37 cellular contexts compared by ENCODE assay signal in the genomic region with DNA sequence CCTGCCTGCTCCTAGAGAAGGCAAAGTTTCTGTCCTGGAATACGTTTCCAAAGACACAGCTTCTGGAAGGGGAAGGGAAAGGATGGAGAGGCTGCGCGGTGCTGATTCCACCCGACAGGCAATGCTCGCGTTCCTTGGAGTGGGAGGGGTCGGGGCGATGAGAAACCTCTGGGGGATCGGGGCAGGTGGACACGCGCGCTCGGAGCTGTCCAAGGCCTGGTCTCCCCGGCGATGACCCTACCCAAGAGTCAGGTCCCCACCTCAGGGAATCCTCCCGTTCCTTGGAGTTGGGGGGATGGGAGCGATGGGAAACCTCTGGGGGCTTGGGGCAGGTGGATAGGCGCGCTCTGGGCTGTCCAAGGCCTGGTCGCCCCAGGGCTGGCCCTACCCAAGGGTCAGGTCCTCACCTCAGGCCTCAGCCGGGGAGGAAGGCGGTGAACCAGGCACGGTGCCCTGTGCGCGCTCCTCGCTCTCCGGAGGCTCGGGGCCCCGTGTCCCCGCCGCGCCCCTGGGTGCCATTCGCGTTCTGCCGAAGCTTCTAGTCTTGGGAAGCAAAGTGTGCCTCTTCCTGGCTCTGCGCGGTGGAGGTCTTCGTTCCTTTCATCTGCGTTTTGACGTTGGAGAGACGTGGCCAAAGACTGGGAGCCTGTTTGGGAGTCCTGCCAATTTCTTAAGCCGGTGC. TPM values are rescaled to one million over a fixed set of nuclear protein-coding genes. Genes with fewer than 3 reads are reported as not detected.
A peak's percentile ranks its signal among the peaks of the same experiment; 100 is the strongest.
DNase-seq lines count a peak whose midpoint lies in the region; ATAC-seq and TF ChIP-seq lines count a peak whose summit lies in the region.
"Had no signal": no experiment of that assay in that cellular context is flagged by ENCODE, and none has a peak within 500 bp of the region (broad histone marks: within the 10 kb centered on the region; RNA-seq: fewer than 3 reads in every experiment).

No MANE protein-coding gene starts in this region.

- peak; percentile 41 for DNase-seq in activated CD4-positive, alpha-beta T cell treated with anti-CD3 and anti-CD28 coated beads, Interleukin-2, amount 10 ng/mL, durations not matched to agents 24 days and 14 days
- no peak for DNase-seq in activated CD4-positive, alpha-beta T cell treated with anti-CD3 and anti-CD28 coated beads for 36 hours
- DNase-seq in WTC11 (ENCODE audit: low spot score) (peak; percentile 26), lower leg skin (ENCODE audit: low spot score in 2 of 2) (peak; percentile 4 to 79), upper lobe of right lung (no peak), testis (no peak), NCI-H526 treated with DMSO at 0.1 percent for 48 hours (lab: John Stamatoyannopoulos, UW) (no peak), MCF 10A (ENCODE audit: unreplicated experiment) (no peak)
- DNase-seq: 8988T; activated CD4-positive, alpha-beta T cell treated with anti-CD3 and anti-CD28 coated beads, Interleukin-2, amount 50 U/mL, for 48 hours; activated CD4-positive, CD25-positive, alpha-beta regulatory T cell; activated naive CD4-positive, alpha-beta T cell treated with anti-CD3 and anti-CD28 coated beads for 36 hours; caudate nucleus; cortex of kidney; effector memory CD8-positive, alpha-beta T cell; IMR-90; MV-4-11; natural killer cell; NCI-H1436 treated with DMSO at 0.1 percent for 48 hours; NCI-H345; NCI-H82; retina; small intestine; stimulated activated naive B cell treated with anti-CD40 and anti-IgM and Interleukin-4, amounts not matched to agents 10 μg/mL and 1 μg/mL and 100 μg/mL, for 72 hours; substantia nigra had no signal

- no peak overlapping the region for H3K4me3 ChIP-seq in lower leg skin (ENCODE audit: low read depth, poor library complexity, severe bottlenecking)
- H3K4me3 ChIP-seq in upper lobe of right lung: no peak overlapping the region
- no peak overlapping the region for H3K4me3 ChIP-seq in testis
- H3K4me3 ChIP-seq: HAP-1, pancreas had no signal

- TF ChIP-seq POLR2A in lower leg skin (IDR thresholded peaks at IDR 0.05) (no peak), testis (IDR thresholded peaks at IDR 0.05) (no peak)

- peaks cover 3% of the 10 kb centered on the region for H3K4me1 Mint-ChIP-seq in activated CD4-positive, alpha-beta T cell treated with anti-CD3 and anti-CD28 coated beads, Interleukin-2, amount 10 ng/mL, durations not matched to agents 24 days and 14 days
- H3K4me1 Mint-ChIP-seq in activated CD4-positive, alpha-beta T cell treated with anti-CD3 and anti-CD28 coated beads for 36 hours: peaks cover 12% of the 10 kb centered on the region
- peaks cover 44% of the 10 kb centered on the region for H3K4me1 Mint-ChIP-seq in WTC11
- H3K4me1 Mint-ChIP-seq in MCF 10A (ENCODE audit: insufficient read depth, unreplicated experiment): no peaks in the 10 kb centered on the region
- H3K4me1 Mint-ChIP-seq: CD14-positive monocyte had no signal

- H3K27ac ChIP-seq in upper lobe of right lung: no peak overlapping the region
- no peak overlapping the region for H3K27ac ChIP-seq in testis
- H3K27ac ChIP-seq: pancreas, RWPE1 had no signal

- TF ChIP-seq CTCF in WTC11 (IDR thresholded peaks at IDR 0.05) (no peak), lower leg skin (IDR thresholded peaks at IDR 0.05) (no peak), upper lobe of right lung (IDR thresholded peaks at IDR 0.05) (no peak), testis (IDR thresholded peaks at IDR 0.05) (no peak), MCF 10A (IDR thresholded peaks at IDR 0.05; ENCODE audit: unreplicated experiment) (no peak)

- no peaks in the 10 kb centered on the region for H3K36me3 ChIP-seq in upper lobe of right lung
- H3K36me3 ChIP-seq in testis (ENCODE audit: low read depth, missing control alignments): no peaks in the 10 kb centered on the region
- H3K36me3 ChIP-seq: HAP-1, pancreas had no signal

- no TSS peak for BruUV-seq in MCF 10A (replicated peaks; lab: Mats Ljungman, UMichigan)

- intact Hi-C loops in activated CD4-positive, alpha-beta T cell treated with anti-CD3 and anti-CD28 coated beads, Interleukin-2, amount 10 ng/mL, durations not matched to agents 24 days and 14 days (cut with micrococcal nuclease): no loop called here
- intact Hi-C loops in activated CD4-positive, alpha-beta T cell treated with anti-CD3 and anti-CD28 coated beads for 36 hours (cut with DNase I, micrococcal nuclease): no loop called here
- intact Hi-C loops in lower leg skin (cut with DNase I; ENCODE audit: low total_unique reads) (no loop called here), upper lobe of right lung (cut with DNase I) (no loop called here), testis (cut with DNase I; ENCODE audit: low total_unique reads) (no loop called here), MCF 10A (cut with micrococcal nuclease) (no loop called here)

- H3K27me3 ChIP-seq in upper lobe of right lung (peaks cover 44% of the 10 kb centered on the region), testis (no peaks in the 10 kb centered on the region)

- POLR2A ChIA-PET in activated CD4-positive, alpha-beta T cell treated with anti-CD3 and anti-CD28 coated beads for 36 hours (lab: Charles Lee): no interaction called here
- POLR2A ChIA-PET in WTC11 (lab: Charles Lee): no interaction called here
- POLR2A ChIA-PET in MCF 10A (lab: Yijun Ruan, JAX): no interaction called here

- H3K9me3 ChIP-seq in upper lobe of right lung: no peaks in the 10 kb centered on the region
- H3K9me3 ChIP-seq in testis: no peaks in the 10 kb centered on the region
- H3K9me3 ChIP-seq: HAP-1, pancreas had no signal

- no peaks in the 10 kb centered on the region for H3K36me3 Mint-ChIP-seq in activated CD4-positive, alpha-beta T cell treated with anti-CD3 and anti-CD28 coated beads, Interleukin-2, amount 10 ng/mL, durations not matched to agents 24 days and 14 days (ENCODE audit: low read depth)
- no peaks in the 10 kb centered on the region for H3K36me3 Mint-ChIP-seq in activated CD4-positive, alpha-beta T cell treated with anti-CD3 and anti-CD28 coated beads for 36 hours (ENCODE audit: low read depth)
- H3K36me3 Mint-ChIP-seq in WTC11 (peaks cover 3% of the 10 kb centered on the region; the same call in 1 of the 2 replicates), MCF 10A (ENCODE audit: insufficient read depth, unreplicated experiment) (no peaks in the 10 kb centered on the region)
- H3K36me3 Mint-ChIP-seq: CD14-positive monocyte; natural killer cell; stimulated activated naive B cell treated with anti-CD40 and anti-IgM and Interleukin-4, amounts not matched to agents 10 μg/mL and 1 μg/mL and 100 μg/mL, for 72 hours; type B pancreatic cell had no signal

- no peak overlapping the region for H3K4me3 Mint-ChIP-seq in activated CD4-positive, alpha-beta T cell treated with anti-CD3 and anti-CD28 coated beads, Interleukin-2, amount 10 ng/mL, durations not matched to agents 24 days and 14 days
- no peak overlapping the region for H3K4me3 Mint-ChIP-seq in activated CD4-positive, alpha-beta T cell treated with anti-CD3 and anti-CD28 coated beads for 36 hours
- H3K4me3 Mint-ChIP-seq in WTC11 (peak overlapping the region; percentile 60), MCF 10A (ENCODE audit: unreplicated experiment) (no peak overlapping the region)
- H3K4me3 Mint-ChIP-seq: activated naive CD4-positive, alpha-beta T cell treated with anti-CD3 and anti-CD28 coated beads for 36 hours; effector memory CD8-positive, alpha-beta T cell; natural killer cell; type B pancreatic cell had no signal

- no peak for ATAC-seq in activated CD4-positive, alpha-beta T cell treated with anti-CD3 and anti-CD28 coated beads for 36 hours
- ATAC-seq in WTC11: no peak; the same call in none of the 2 replicates
- peak; percentile 28 for ATAC-seq in upper lobe of right lung
- ATAC-seq: effector memory CD8-positive, alpha-beta T cell; natural killer cell; pancreas; stimulated activated naive B cell treated with anti-CD40 and anti-IgM and Interleukin-4, amounts not matched to agents 10 μg/mL and 1 μg/mL and 100 μg/mL, for 72 hours had no signal

- H3K27me3 Mint-ChIP-seq in activated CD4-positive, alpha-beta T cell treated with anti-CD3 and anti-CD28 coated beads, Interleukin-2, amount 10 ng/mL, durations not matched to agents 24 days and 14 days: peaks cover 33% of the 10 kb centered on the region
- peaks cover 40% of the 10 kb centered on the region for H3K27me3 Mint-ChIP-seq in activated CD4-positive, alpha-beta T cell treated with anti-CD3 and anti-CD28 coated beads for 36 hours
- H3K27me3 Mint-ChIP-seq in WTC11 (ENCODE audit: low read depth) (peaks cover 99% of the 10 kb centered on the region), MCF 10A (ENCODE audit: insufficient read depth, unreplicated experiment) (no peaks in the 10 kb centered on the region)

- H3K4me1 ChIP-seq in upper lobe of right lung (no peaks in the 10 kb centered on the region), testis (no peaks in the 10 kb centered on the region)
- H3K4me1 ChIP-seq: HAP-1, pancreas had no signal

- CTCF ChIA-PET in activated CD4-positive, alpha-beta T cell treated with anti-CD3 and anti-CD28 coated beads for 36 hours (lab: Charles Lee): no interaction called here
- CTCF ChIA-PET in WTC11 (lab: Charles Lee) (no interaction called here), MCF 10A (lab: Yijun Ruan, JAX) (no interaction called here)

- WGBS in lower leg skin, 2 donors: 16 to 25% methylated on average over 28 to 35 of the region's 42 CpGs
- WGBS in testis, 2 donors: 2 to 10% methylated on average over 2 to 42 of the region's 42 CpGs

- H3K27ac Mint-ChIP-seq in activated CD4-positive, alpha-beta T cell treated with anti-CD3 and anti-CD28 coated beads, Interleukin-2, amount 10 ng/mL, durations not matched to agents 24 days and 14 days: no peak overlapping the region
- no peak overlapping the region for H3K27ac Mint-ChIP-seq in activated CD4-positive, alpha-beta T cell treated with anti-CD3 and anti-CD28 coated beads for 36 hours
- H3K27ac Mint-ChIP-seq in WTC11 (no peak overlapping the region), MCF 10A (ENCODE audit: low read depth, unreplicated experiment) (no peak overlapping the region)
- H3K27ac Mint-ChIP-seq: activated naive CD4-positive, alpha-beta T cell treated with anti-CD3 and anti-CD28 coated beads for 36 hours; effector memory CD8-positive, alpha-beta T cell; natural killer cell; type B pancreatic cell had no signal

- H3K9me3 Mint-ChIP-seq in activated CD4-positive, alpha-beta T cell treated with anti-CD3 and anti-CD28 coated beads, Interleukin-2, amount 10 ng/mL, durations not matched to agents 24 days and 14 days: peaks cover 4% of the 10 kb centered on the region
- no peaks in the 10 kb centered on the region for H3K9me3 Mint-ChIP-seq in activated CD4-positive, alpha-beta T cell treated with anti-CD3 and anti-CD28 coated beads for 36 hours (ENCODE audit: low read depth)
- H3K9me3 Mint-ChIP-seq in WTC11: no peaks in the 10 kb centered on the region
- peaks cover 35% of the 10 kb centered on the region for H3K9me3 Mint-ChIP-seq in MCF 10A (ENCODE audit: unreplicated experiment)
- H3K9me3 Mint-ChIP-seq: activated naive CD4-positive, alpha-beta T cell treated with anti-CD3 and anti-CD28 coated beads for 36 hours; type B pancreatic cell had no signal

RNA-seq across cellular contexts. Expression of a gene that starts 10.6 kb away (rescaled TPM):
- not detected in 2 replicates for total RNA-seq in activated CD4-positive, alpha-beta T cell treated with anti-CD3 and anti-CD28 coated beads, Interleukin-2, amount 10 ng/mL, durations not matched to agents 24 days and 14 days
- total RNA-seq in activated CD4-positive, alpha-beta T cell treated with anti-CD3 and anti-CD28 coated beads for 36 hours: not detected
- total RNA-seq in WTC11 (2021) (0.09 to 0.14 TPM in 2 of 3 replicates, not detected in the other), lower leg skin (1 to 10 TPM in 1 of 4 donors, under 1 TPM in 1, not detected in 2; 0.54 to 2.4 TPM), upper lobe of right lung (not detected), testis (under 1 TPM; 0.06 to 0.16 TPM), MCF 10A (2022) (not detected in 2 replicates)
- not detected for polyA plus RNA-seq in testis (ENCODE audit: insufficient read depth, low read depth, low replicate concordance)
- total RNA-seq: activated naive CD4-positive, alpha-beta T cell treated with anti-CD3 and anti-CD28 coated beads for 36 hours; fibroblast of villous mesenchyme; IMR-90; kidney epithelial cell; LHCN-M2; liver; mononuclear cell; natural killer cell; pancreas; T-helper 1 cell treated with Interleukin-12 subunit alpha and Interleukin-12 subunit beta and Interleukin-4 antibody, amounts not matched to agents 30 ng/mL and 1 ng/mL, for 36 hours had no signal
- polyA plus RNA-seq: CD14-positive monocyte, esophagus, IMR-90, liver, pancreas had no signal

Comparison
In these comparisons a context has a peak if more than half of its experiments do, and no peak if none do; other contexts are left out.
1. DNase-seq: peak in activated CD4-positive, alpha-beta T cell treated with anti-CD3 and anti-CD28 coated beads, Interleukin-2, amount 10 ng/mL, durations not matched to agents 24 days and 14 days (single experiment), WTC11 (single experiment) and lower leg skin (2 of 2); none in activated CD4-positive, alpha-beta T cell treated with anti-CD3 and anti-CD28 coated beads for 36 hours (single experiment), upper lobe of right lung (single experiment), testis (single experiment), NCI-H526 treated with DMSO at 0.1 percent for 48 hours (single experiment) and MCF 10A (single experiment).